Comparison of ENCODE assay signal across 8 cellular contexts in the genomic region with DNA sequence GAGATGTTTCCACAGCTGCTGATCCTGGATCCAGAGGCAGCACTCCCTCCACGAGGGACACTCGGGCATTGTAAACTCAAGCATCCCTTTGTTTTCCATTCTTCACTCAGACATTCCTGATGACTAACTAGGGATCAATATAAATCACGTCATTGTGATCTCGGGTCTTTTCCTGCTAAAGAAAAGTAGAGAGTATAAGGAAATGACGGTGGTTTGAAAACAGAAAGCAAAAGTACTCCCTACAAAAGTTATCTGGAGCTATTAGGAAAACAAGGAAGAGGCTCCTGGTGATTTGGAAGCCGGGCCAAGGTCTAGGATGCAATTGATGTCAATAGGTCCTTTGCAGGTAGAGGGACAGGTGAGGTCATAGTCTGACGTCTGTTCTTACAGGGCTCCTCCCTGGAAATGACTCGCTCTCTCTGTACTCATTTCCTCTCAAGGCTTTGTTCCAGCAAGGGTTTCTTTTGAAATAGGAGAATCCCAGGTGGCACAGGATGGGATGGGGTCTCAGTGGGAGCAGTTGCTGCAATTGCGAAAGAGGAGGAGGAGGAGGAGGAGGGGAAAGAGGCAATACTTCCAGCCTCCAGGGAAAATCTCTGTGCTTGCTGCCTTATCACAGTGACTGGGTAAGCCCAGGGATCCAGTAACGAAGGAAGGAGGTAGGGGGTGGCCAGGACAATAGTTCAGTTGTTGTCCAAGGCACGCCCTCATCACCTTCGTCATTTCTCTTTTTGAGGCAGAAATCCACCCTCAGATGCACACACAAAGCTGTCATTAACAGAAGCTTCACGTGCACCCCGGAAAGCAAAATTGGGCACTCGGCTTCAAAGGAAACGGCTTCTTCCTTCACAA.
DNase-seq lines count a peak whose midpoint lies in the region; ATAC-seq and TF ChIP-seq lines count a peak whose summit lies in the region.

No MANE protein-coding gene starts in this region.

- no peaks in the 10 kb centered on the region for H3K36me3 Mint-ChIP-seq in activated CD4-positive, alpha-beta T cell treated with anti-CD3 and anti-CD28 coated beads, Interleukin-2, amount 10 ng/mL, durations not matched to agents 24 days and 14 days (ENCODE audit: low read depth)

- peak overlapping the region; percentile 62 for H3K27ac Mint-ChIP-seq in activated CD4-positive, alpha-beta T cell treated with anti-CD3 and anti-CD28 coated beads, Interleukin-2, amount 10 ng/mL, durations not matched to agents 24 days and 14 days

- DNase-seq in EL (peak; percentile 70), foreskin melanocyte (peak; percentile 86), pons (ENCODE audit: low spot score) (peak; percentile 42)
- DNase-seq in activated CD4-positive, alpha-beta T cell treated with anti-CD3 and anti-CD28 coated beads, Interleukin-2, amount 10 ng/mL, durations not matched to agents 24 days and 14 days, result peak; percentile 79

- TF ChIP-seq POLR2A in GM18505 (IDR thresholded peaks at IDR 0.05; ENCODE audit: borderline replicate concordance, extremely low read depth, insufficient read depth, insufficient read length), result no peak

- peaks cover 23% of the 10 kb centered on the region for H3K4me1 Mint-ChIP-seq in activated CD4-positive, alpha-beta T cell treated with anti-CD3 and anti-CD28 coated beads, Interleukin-2, amount 10 ng/mL, durations not matched to agents 24 days and 14 days

- no peaks in the 10 kb centered on the region for H3K9me3 Mint-ChIP-seq in activated CD4-positive, alpha-beta T cell treated with anti-CD3 and anti-CD28 coated beads, Interleukin-2, amount 10 ng/mL, durations not matched to agents 24 days and 14 days

- peaks cover 36% of the 10 kb centered on the region for H3K27me3 Mint-ChIP-seq in activated CD4-positive, alpha-beta T cell treated with anti-CD3 and anti-CD28 coated beads, Interleukin-2, amount 10 ng/mL, durations not matched to agents 24 days and 14 days

- intact Hi-C loops in activated CD4-positive, alpha-beta T cell treated with anti-CD3 and anti-CD28 coated beads, Interleukin-2, amount 10 ng/mL, durations not matched to agents 24 days and 14 days (cut with micrococcal nuclease), result no loop called here

- peak overlapping the region; percentile 79 for H3K4me3 Mint-ChIP-seq in activated CD4-positive, alpha-beta T cell treated with anti-CD3 and anti-CD28 coated beads, Interleukin-2, amount 10 ng/mL, durations not matched to agents 24 days and 14 days

- TF ChIP-seq EP300 in Ishikawa (IDR thresholded peaks at IDR 0.05; ENCODE audit: borderline replicate concordance), result peak; percentile 98

- peak; percentile 14 for TF ChIP-seq RAD21 in Ishikawa (IDR thresholded peaks at IDR 0.05; ENCODE audit: low read depth)

- ATAC-seq in HG03097 (IDR thresholded peaks at IDR 0.05; ENCODE audit: low FRiP score, unreplicated experiment) (no peak), GM18505 (IDR thresholded peaks at IDR 0.05; ENCODE audit: unreplicated experiment) (no peak), HG03045 (IDR thresholded peaks at IDR 0.05; ENCODE audit: unreplicated experiment) (no peak)

TF ChIP-seq in Ishikawa, 13 proteins besides CTCF, POLR2A, EP300 and RAD21:
- TF ChIP-seq, protein P1, sequence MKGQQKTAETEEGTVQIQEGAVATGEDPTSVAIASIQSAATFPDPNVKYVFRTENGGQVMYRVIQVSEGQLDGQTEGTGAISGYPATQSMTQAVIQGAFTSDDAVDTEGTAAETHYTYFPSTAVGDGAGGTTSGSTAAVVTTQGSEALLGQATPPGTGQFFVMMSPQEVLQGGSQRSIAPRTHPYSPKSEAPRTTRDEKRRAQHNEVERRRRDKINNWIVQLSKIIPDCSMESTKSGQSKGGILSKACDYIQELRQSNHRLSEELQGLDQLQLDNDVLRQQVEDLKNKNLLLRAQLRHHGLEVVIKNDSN (IDR thresholded peaks at IDR 0.05), result peak; percentile 25; the same call in 1 of the 2 replicates
- TF ChIP-seq, protein P2, sequence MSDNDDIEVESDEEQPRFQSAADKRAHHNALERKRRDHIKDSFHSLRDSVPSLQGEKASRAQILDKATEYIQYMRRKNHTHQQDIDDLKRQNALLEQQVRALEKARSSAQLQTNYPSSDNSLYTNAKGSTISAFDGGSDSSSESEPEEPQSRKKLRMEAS (IDR thresholded peaks at IDR 0.05), result peak; percentile 61
- TF ChIP-seq NFIC (IDR thresholded peaks at IDR 0.05), result peak; percentile 92
- TF ChIP-seq CEBPB (IDR thresholded peaks at IDR 0.05), result peak; percentile 100
- peak; percentile 78; the same call in 1 of the 2 replicates for TF ChIP-seq TEAD4 (IDR thresholded peaks at IDR 0.05)
- TF ChIP-seq, protein P3, sequence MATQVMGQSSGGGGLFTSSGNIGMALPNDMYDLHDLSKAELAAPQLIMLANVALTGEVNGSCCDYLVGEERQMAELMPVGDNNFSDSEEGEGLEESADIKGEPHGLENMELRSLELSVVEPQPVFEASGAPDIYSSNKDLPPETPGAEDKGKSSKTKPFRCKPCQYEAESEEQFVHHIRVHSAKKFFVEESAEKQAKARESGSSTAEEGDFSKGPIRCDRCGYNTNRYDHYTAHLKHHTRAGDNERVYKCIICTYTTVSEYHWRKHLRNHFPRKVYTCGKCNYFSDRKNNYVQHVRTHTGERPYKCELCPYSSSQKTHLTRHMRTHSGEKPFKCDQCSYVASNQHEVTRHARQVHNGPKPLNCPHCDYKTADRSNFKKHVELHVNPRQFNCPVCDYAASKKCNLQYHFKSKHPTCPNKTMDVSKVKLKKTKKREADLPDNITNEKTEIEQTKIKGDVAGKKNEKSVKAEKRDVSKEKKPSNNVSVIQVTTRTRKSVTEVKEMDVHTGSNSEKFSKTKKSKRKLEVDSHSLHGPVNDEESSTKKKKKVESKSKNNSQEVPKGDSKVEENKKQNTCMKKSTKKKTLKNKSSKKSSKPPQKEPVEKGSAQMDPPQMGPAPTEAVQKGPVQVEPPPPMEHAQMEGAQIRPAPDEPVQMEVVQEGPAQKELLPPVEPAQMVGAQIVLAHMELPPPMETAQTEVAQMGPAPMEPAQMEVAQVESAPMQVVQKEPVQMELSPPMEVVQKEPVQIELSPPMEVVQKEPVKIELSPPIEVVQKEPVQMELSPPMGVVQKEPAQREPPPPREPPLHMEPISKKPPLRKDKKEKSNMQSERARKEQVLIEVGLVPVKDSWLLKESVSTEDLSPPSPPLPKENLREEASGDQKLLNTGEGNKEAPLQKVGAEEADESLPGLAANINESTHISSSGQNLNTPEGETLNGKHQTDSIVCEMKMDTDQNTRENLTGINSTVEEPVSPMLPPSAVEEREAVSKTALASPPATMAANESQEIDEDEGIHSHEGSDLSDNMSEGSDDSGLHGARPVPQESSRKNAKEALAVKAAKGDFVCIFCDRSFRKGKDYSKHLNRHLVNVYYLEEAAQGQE (IDR thresholded peaks at IDR 0.05; ENCODE audit: low read depth), result no peak
- peak; percentile 98 for TF ChIP-seq FOXM1 (IDR thresholded peaks at IDR 0.05; ENCODE audit: borderline replicate concordance, low read depth)
- 0 out of 2 replicates have a peak, but pooled peaks have one; percentile 79 for TF ChIP-seq ZBTB7A (IDR thresholded peaks at IDR 0.05; ENCODE audit: low read depth)
- no peak for TF ChIP-seq EGR1 (IDR thresholded peaks at IDR 0.05)
- peak; percentile 99 for TF ChIP-seq TCF12 (IDR thresholded peaks at IDR 0.05; ENCODE audit: low read depth)
- TF ChIP-seq CREB1 (IDR thresholded peaks at IDR 0.05; ENCODE audit: low read depth), result peak; percentile 91
- TF ChIP-seq YY1 (IDR thresholded peaks at IDR 0.05; ENCODE audit: low read depth), result no peak
- no peak for TF ChIP-seq TAF1 (IDR thresholded peaks at IDR 0.05; ENCODE audit: low read depth)
